Comparison of ENCODE assay signal across 15 cellular contexts in genomic region chr2:8412586-8412985, GRCh38.
DNase-seq lines count a peak whose midpoint lies in the region; ATAC-seq and TF ChIP-seq lines count a peak whose summit lies in the region.
"Had no signal": no experiment of that assay in that cellular context is flagged by ENCODE, and none has a peak within 500 bp of the region (broad histone marks: within the 10 kb centered on the region; RNA-seq: fewer than 3 reads in every experiment).

No MANE protein-coding gene starts in this region.

- TF ChIP-seq POLR2A in right lobe of liver (IDR thresholded peaks at IDR 0.05), result no peak

- H3K27me3 ChIP-seq in colonic mucosa (no peaks in the 10 kb centered on the region), right lobe of liver (no peaks in the 10 kb centered on the region), smooth muscle cell (ENCODE audit: low read depth) (no peaks in the 10 kb centered on the region)

- peak overlapping the region; percentile 11 for H2AFZ ChIP-seq in smooth muscle cell (ENCODE audit: low read depth)

- no peaks in the 10 kb centered on the region for H3K79me2 ChIP-seq in smooth muscle cell (ENCODE audit: low read depth)

- H3K4me3 Mint-ChIP-seq in activated T-helper 17 cell treated with anti-CD3 and anti-CD28 coated beads, Interleukin-2, amount 50 U/mL, for 72 hours, result no peak overlapping the region
- H3K4me3 Mint-ChIP-seq: stimulated activated naive CD8-positive, alpha-beta T cell treated with anti-CD3 and anti-CD28 coated beads, Interleukin-15, Interleukin-2, amounts not matched to agents 100 ng/mL and 50 ng/mL, for 24 hours had no signal

- peak overlapping the region; percentile 7 for H3K4me2 ChIP-seq in smooth muscle cell

- H3K4me1 ChIP-seq in colonic mucosa, result no peaks in the 10 kb centered on the region
- H3K4me1 ChIP-seq in right lobe of liver, result peaks cover 0 to 74% (median 36%) of the 10 kb centered on the region in 4 donors
- H3K4me1 ChIP-seq in smooth muscle cell (ENCODE audit: low read depth), result peaks cover 8% of the 10 kb centered on the region

- H3K27ac ChIP-seq in colonic mucosa, result peak overlapping the region; percentile 64
- peak overlapping the region; percentile 81 to 96 (median 92) for H3K27ac ChIP-seq in right lobe of liver
- H3K27ac ChIP-seq in smooth muscle cell (ENCODE audit: low read depth), result peak overlapping the region; percentile 8

- in situ Hi-C loops in G401 (cut with HindIII; ENCODE audit: low sequenced_read_pairs), result no loop called here

- WGBS in right lobe of liver (ENCODE audit: insufficient coverage, low coverage, low lambda C conversion rate, missing lambda C conversion rate), result 35% methylated on average over 4 of the region's 4 CpGs
- 32% methylated on average over 4 of the region's 4 CpGs for WGBS in smooth muscle cell (ENCODE audit: low lambda C conversion rate)

- H3K9ac ChIP-seq in colonic mucosa (ENCODE audit: low read depth in 2 of 2, low read length in 2 of 2) (peak overlapping the region in 1 of 2 donors; percentile 62), smooth muscle cell (ENCODE audit: low read depth) (no peak overlapping the region)

- peaks cover 24% of the 10 kb centered on the region for H3K4me1 Mint-ChIP-seq in activated T-helper 17 cell treated with anti-CD3 and anti-CD28 coated beads, Interleukin-2, amount 50 U/mL, for 72 hours

- H3K36me3 ChIP-seq in colonic mucosa, result no peaks in the 10 kb centered on the region
- no peaks in the 10 kb centered on the region for H3K36me3 ChIP-seq in right lobe of liver
- no peaks in the 10 kb centered on the region for H3K36me3 ChIP-seq in smooth muscle cell (ENCODE audit: low read depth)

- H3K9me3 ChIP-seq in colonic mucosa (no peaks in the 10 kb centered on the region), right lobe of liver (no peaks in the 10 kb centered on the region), smooth muscle cell (replicated peaks; ENCODE audit: low read depth) (no peaks in the 10 kb centered on the region)

- H3F3A ChIP-seq in smooth muscle cell (ENCODE audit: low read depth), result peaks cover 3% of the 10 kb centered on the region

- intact Hi-C loops in colonic mucosa (cut with DNase I), result no loop called here
- intact Hi-C loops in right lobe of liver (cut with DNase I), result loop anchor here in 1 of 2 donors (10.0 kb wide), 1 partner anchor 272 kb away; the partner anchor contains the start of gene ID2

- no peaks in the 10 kb centered on the region for H4K20me1 ChIP-seq in smooth muscle cell (ENCODE audit: low read depth)

- peaks cover 21% of the 10 kb centered on the region for H3K36me3 Mint-ChIP-seq in activated T-helper 17 cell treated with anti-CD3 and anti-CD28 coated beads, Interleukin-2, amount 50 U/mL, for 72 hours (ENCODE audit: low read depth)

- peak; percentile 25 for DNase-seq in G401 (ENCODE audit: low spot score)
- no peak for DNase-seq in colonic mucosa
- DNase-seq in right lobe of liver, result no peak
- no peak for DNase-seq in smooth muscle cell (lab: John Stamatoyannopoulos, UW; ENCODE audit: unreplicated experiment)
- DNase-seq in NCI-H2029 (lab: John Stamatoyannopoulos, UW), result no peak
- DNase-seq: activated CD4-positive, alpha-beta T cell treated with anti-CD3 and anti-CD28 coated beads for 48 hours; activated gamma-delta T cell treated with Interleukin-2 at 50 U/mL for 16 hours; dorsolateral prefrontal cortex; NCI-H1105 treated with DMSO at 0.1 percent for 48 hours had no signal

- H3K27ac Mint-ChIP-seq in activated T-helper 17 cell treated with anti-CD3 and anti-CD28 coated beads, Interleukin-2, amount 50 U/mL, for 72 hours, result no peak overlapping the region
- H3K27ac Mint-ChIP-seq: stimulated activated naive CD8-positive, alpha-beta T cell treated with anti-CD3 and anti-CD28 coated beads, Interleukin-15, Interleukin-2, amounts not matched to agents 100 ng/mL and 50 ng/mL, for 24 hours had no signal

- no peaks in the 10 kb centered on the region for H3K9me3 Mint-ChIP-seq in activated T-helper 17 cell treated with anti-CD3 and anti-CD28 coated beads, Interleukin-2, amount 50 U/mL, for 72 hours
- H3K9me3 Mint-ChIP-seq: stimulated activated naive CD8-positive, alpha-beta T cell treated with anti-CD3 and anti-CD28 coated beads, Interleukin-15, Interleukin-2, amounts not matched to agents 100 ng/mL and 50 ng/mL, for 24 hours had no signal

- ATAC-seq in right lobe of liver (no peak), HG02642 (IDR thresholded peaks at IDR 0.05; ENCODE audit: poor library complexity, unreplicated experiment) (no peak), HG02678 (IDR thresholded peaks at IDR 0.05; ENCODE audit: unreplicated experiment) (no peak)
- no peak for ATAC-seq in activated T-helper 17 cell treated with anti-CD3 and anti-CD28 coated beads, Interleukin-2, amount 50 U/mL, for 72 hours (replicated peaks)
- ATAC-seq: GM12878, SK-N-SH treated with all-trans-retinoic acid at 6 μM for 48 hours had no signal

- no peaks in the 10 kb centered on the region for H3K27me3 Mint-ChIP-seq in activated T-helper 17 cell treated with anti-CD3 and anti-CD28 coated beads, Interleukin-2, amount 50 U/mL, for 72 hours

- TF ChIP-seq CTCF in colonic mucosa (IDR thresholded peaks at IDR 0.05) (no peak), right lobe of liver (IDR thresholded peaks at IDR 0.05) (no peak), smooth muscle cell (IDR thresholded peaks at IDR 0.05; ENCODE audit: borderline replicate concordance, insufficient read depth, poor library complexity, severe bottlenecking) (no peak)

- no peak overlapping the region for H3K4me3 ChIP-seq in colonic mucosa
- no peak overlapping the region for H3K4me3 ChIP-seq in right lobe of liver
- no peak overlapping the region for H3K4me3 ChIP-seq in smooth muscle cell
- H3K4me3 ChIP-seq: dorsolateral prefrontal cortex, GM12878 had no signal

Comparison
In these comparisons a context has a peak if more than half of its experiments do, and no peak if none do; other contexts are left out.
1. H3K27ac ChIP-seq: peak in every context shown above with its lines; median percentile 92 in right lobe of liver; 64 in colonic mucosa; 8 in smooth muscle cell.